9 cellular contexts compared by ENCODE assay signal in the genomic region with DNA sequence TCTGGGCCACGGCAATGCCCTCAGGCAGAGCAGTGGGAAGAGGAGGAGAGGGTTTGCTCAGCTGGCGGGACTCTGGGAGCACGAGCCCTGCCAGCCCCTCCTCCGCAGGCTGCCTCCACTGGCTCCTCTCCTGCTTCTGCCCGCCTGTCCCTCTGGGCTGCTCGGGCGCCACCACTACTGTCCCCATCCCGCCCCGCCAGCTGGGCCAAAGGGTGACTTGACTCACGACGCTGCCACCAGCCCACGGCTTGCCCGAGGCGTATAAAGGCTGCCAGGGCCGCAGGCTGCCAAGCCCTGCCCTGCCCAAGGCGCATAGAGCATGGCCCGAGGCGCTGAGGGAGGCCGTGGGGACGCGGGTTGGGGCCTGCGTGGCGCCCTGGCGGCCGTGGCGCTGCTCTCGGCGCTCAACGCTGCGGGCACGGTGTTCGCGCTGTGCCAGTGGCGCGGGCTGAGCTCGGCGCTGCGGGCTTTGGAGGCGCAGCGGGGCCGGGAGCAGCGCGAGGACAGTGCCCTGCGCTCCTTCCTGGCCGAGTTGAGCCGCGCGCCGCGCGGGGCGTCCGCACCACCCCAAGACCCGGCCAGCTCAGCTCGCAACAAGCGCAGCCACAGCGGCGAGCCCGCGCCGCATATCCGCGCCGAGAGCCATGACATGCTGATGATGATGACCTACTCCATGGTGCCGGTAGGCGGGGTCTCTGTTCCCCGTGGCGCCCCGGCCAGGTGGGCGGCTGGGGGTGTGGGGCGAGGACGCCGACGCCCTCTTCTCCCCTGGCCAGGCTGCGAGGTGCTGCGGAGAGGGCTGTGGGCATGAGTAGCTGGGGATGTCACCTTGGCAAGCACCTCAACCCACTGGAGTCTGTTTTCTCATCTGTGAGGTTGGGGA. TPM values are rescaled to one million over a fixed set of nuclear protein-coding genes. Genes with fewer than 3 reads are reported as not detected.
DNase-seq lines count a peak whose midpoint lies in the region; ATAC-seq and TF ChIP-seq lines count a peak whose summit lies in the region.
"Had no signal": no experiment of that assay in that cellular context is flagged by ENCODE, and none has a peak within 500 bp of the region (broad histone marks: within the 10 kb centered on the region; RNA-seq: fewer than 3 reads in every experiment).

A gene (plus strand): TSS at position 290 of the 883 bp plus-strand sequence. CDS start 30 bp downstream, at position 320.

- H3K4me1 ChIP-seq in mesodermal cell (ENCODE audit: control insufficient read depth, insufficient read depth, low read length, poor library complexity, severe bottlenecking) (no peaks in the 10 kb centered on the region), vagina (peaks cover 14% of the 10 kb centered on the region)

- no peaks in the 10 kb centered on the region for H3K36me3 Mint-ChIP-seq in natural killer cell treated with Interleukin-12 subunit alpha and Interleukin-12 subunit beta and Interleukin-15 and Interleukin-18, amount 100 ng/mL, for 72 hours
- H3K36me3 Mint-ChIP-seq in natural killer cell, result no peaks in the 10 kb centered on the region
- H3K36me3 Mint-ChIP-seq in activated CD8-positive, alpha-beta T cell treated with anti-CD3 and anti-CD28 coated beads for 36 hours (ENCODE audit: low read depth), result no peaks in the 10 kb centered on the region

- H3K27ac Mint-ChIP-seq in natural killer cell treated with Interleukin-12 subunit alpha and Interleukin-12 subunit beta and Interleukin-15 and Interleukin-18, amount 100 ng/mL, for 72 hours, result no peak within 1 kb of the TSS
- no peak within 1 kb of the TSS for H3K27ac Mint-ChIP-seq in natural killer cell
- H3K27ac Mint-ChIP-seq in activated CD8-positive, alpha-beta T cell treated with anti-CD3 and anti-CD28 coated beads for 36 hours, result no peak within 1 kb of the TSS
- H3K27ac Mint-ChIP-seq: activated B cell treated with CpG ODN at 0.5 μM for 24 hours had no signal

- H3K4me3 Mint-ChIP-seq in natural killer cell treated with Interleukin-12 subunit alpha and Interleukin-12 subunit beta and Interleukin-15 and Interleukin-18, amount 100 ng/mL, for 72 hours, result no peak within 1 kb of the TSS
- H3K4me3 Mint-ChIP-seq in natural killer cell, result no peak within 1 kb of the TSS
- no peak within 1 kb of the TSS for H3K4me3 Mint-ChIP-seq in activated CD8-positive, alpha-beta T cell treated with anti-CD3 and anti-CD28 coated beads for 36 hours
- H3K4me3 Mint-ChIP-seq: activated B cell treated with CpG ODN at 0.5 μM for 24 hours had no signal

- no peaks in the 10 kb centered on the region for H3K27me3 ChIP-seq in vagina

- peak; percentile 22 to 29 for ATAC-seq in natural killer cell treated with Interleukin-12 subunit alpha and Interleukin-12 subunit beta and Interleukin-15 and Interleukin-18, amount 100 ng/mL, for 72 hours
- ATAC-seq in natural killer cell (no peak), HG03460 (IDR thresholded peaks at IDR 0.05; ENCODE audit: unreplicated experiment) (no peak), HG03571 (IDR thresholded peaks at IDR 0.05; ENCODE audit: unreplicated experiment) (no peak)
- ATAC-seq in activated CD8-positive, alpha-beta T cell treated with anti-CD3 and anti-CD28 coated beads for 36 hours, result no peak

- CTCF ChIA-PET in activated CD8-positive, alpha-beta T cell treated with anti-CD3 and anti-CD28 coated beads for 36 hours (lab: Charles Lee), result no interaction called here

- no peak for TF ChIP-seq POLR2A in vagina (IDR thresholded peaks at IDR 0.05)

- POLR2A ChIA-PET in activated CD8-positive, alpha-beta T cell treated with anti-CD3 and anti-CD28 coated beads for 36 hours (lab: Charles Lee), result no interaction called here

- H3K4me3 ChIP-seq in epithelial cell of esophagus (ENCODE audit: low read length) (no peak within 1 kb of the TSS), mesodermal cell (ENCODE audit: extremely low read depth, insufficient read depth, low read length, poor library complexity, severe bottlenecking) (peak within 1 kb of the TSS; percentile 29), vagina (peak within 1 kb of the TSS; percentile 32 to 37)

- no peaks in the 10 kb centered on the region for H3K4me1 Mint-ChIP-seq in natural killer cell treated with Interleukin-12 subunit alpha and Interleukin-12 subunit beta and Interleukin-15 and Interleukin-18, amount 100 ng/mL, for 72 hours (ENCODE audit: low read depth in 2 of 2)
- no peaks in the 10 kb centered on the region for H3K4me1 Mint-ChIP-seq in natural killer cell
- H3K4me1 Mint-ChIP-seq in activated CD8-positive, alpha-beta T cell treated with anti-CD3 and anti-CD28 coated beads for 36 hours (ENCODE audit: low read depth), result no peaks in the 10 kb centered on the region

- no peak within 1 kb of the TSS for H3K27ac ChIP-seq in mesodermal cell (ENCODE audit: low read depth, low read length, severe bottlenecking)
- H3K27ac ChIP-seq in vagina, result no peak within 1 kb of the TSS

- H3K9me3 Mint-ChIP-seq in natural killer cell treated with Interleukin-12 subunit alpha and Interleukin-12 subunit beta and Interleukin-15 and Interleukin-18, amount 100 ng/mL, for 72 hours, result no peaks in the 10 kb centered on the region
- H3K9me3 Mint-ChIP-seq in natural killer cell, result no peaks in the 10 kb centered on the region
- H3K9me3 Mint-ChIP-seq in activated CD8-positive, alpha-beta T cell treated with anti-CD3 and anti-CD28 coated beads for 36 hours, result no peaks in the 10 kb centered on the region
- H3K9me3 Mint-ChIP-seq: activated B cell treated with CpG ODN at 0.5 μM for 24 hours had no signal

- WGBS in mesodermal cell (ENCODE audit: insufficient coverage in 2 of 2), 2 experiments, result 6 to 8% methylated on average over 62 to 63 of the region's 76 CpGs

- peaks cover 19 to 41% of the 10 kb centered on the region in 2 donors for H3K27me3 Mint-ChIP-seq in natural killer cell treated with Interleukin-12 subunit alpha and Interleukin-12 subunit beta and Interleukin-15 and Interleukin-18, amount 100 ng/mL, for 72 hours
- H3K27me3 Mint-ChIP-seq in natural killer cell (ENCODE audit: low read depth in 2 of 2), result peaks cover 11 to 33% of the 10 kb centered on the region in 2 donors
- peaks cover 18% of the 10 kb centered on the region for H3K27me3 Mint-ChIP-seq in activated CD8-positive, alpha-beta T cell treated with anti-CD3 and anti-CD28 coated beads for 36 hours

- intact Hi-C loops in natural killer cell (cut with micrococcal nuclease), result no loop called here
- intact Hi-C loops in vagina (cut with DNase I), result no loop called here
- intact Hi-C loops in activated CD8-positive, alpha-beta T cell treated with anti-CD3 and anti-CD28 coated beads for 36 hours (cut with micrococcal nuclease), result no loop called here

- H3K36me3 ChIP-seq in mesodermal cell (ENCODE audit: control insufficient read depth, insufficient read depth, low read length) (no peaks in the 10 kb centered on the region), vagina (no peaks in the 10 kb centered on the region)

- TF ChIP-seq CTCF in natural killer cell (IDR thresholded peaks at IDR 0.05) (no peak), epithelial cell of esophagus (IDR thresholded peaks at IDR 0.05; ENCODE audit: insufficient read depth, low read depth, low read length, missing control alignments) (no peak), vagina (IDR thresholded peaks at IDR 0.05) (no peak)
- no peak for TF ChIP-seq CTCF in activated CD8-positive, alpha-beta T cell treated with anti-CD3 and anti-CD28 coated beads for 36 hours (IDR thresholded peaks at IDR 0.05)

- no peak for DNase-seq in natural killer cell treated with Interleukin-12 subunit alpha and Interleukin-12 subunit beta and Interleukin-15 and Interleukin-18, amount 100 ng/mL, for 72 hours (ENCODE audit: low spot score)
- DNase-seq in natural killer cell (no peak), epithelial cell of esophagus (ENCODE audit: low read depth) (peak; percentile 26), vagina (ENCODE audit: extremely low spot score in 2 of 2) (no peak)
- DNase-seq in activated CD8-positive, alpha-beta T cell treated with anti-CD3 and anti-CD28 coated beads for 36 hours, result no peak
- DNase-seq: activated B cell treated with CpG ODN at 0.5 μM for 24 hours had no signal

- H3K9me3 ChIP-seq in mesodermal cell (ENCODE audit: control insufficient read depth, low read length) (no peaks in the 10 kb centered on the region), vagina (no peaks in the 10 kb centered on the region)

RNA-seq across cellular contexts. Expression of the gene that starts here (rescaled TPM):
- not detected for total RNA-seq in natural killer cell treated with Interleukin-12 subunit alpha and Interleukin-12 subunit beta and Interleukin-15 and Interleukin-18, amount 100 ng/mL, for 72 hours
- not detected for total RNA-seq in natural killer cell
- polyA plus RNA-seq in mesodermal cell (2013, experiment 1 of 2), result 0.88 TPM
- polyA plus RNA-seq in mesodermal cell (2013, experiment 2 of 2), result 0.35 TPM
- total RNA-seq in vagina, result 5.9 TPM
- not detected for total RNA-seq in activated CD8-positive, alpha-beta T cell treated with anti-CD3 and anti-CD28 coated beads for 36 hours
- total RNA-seq: activated B cell treated with CpG ODN at 0.5 μM for 24 hours had no signal

Comparison
In these comparisons a context has a peak if more than half of its experiments do, and no peak if none do; other contexts are left out.
1. Peak in ATAC-seq in natural killer cell treated with Interleukin-12 subunit alpha and Interleukin-12 subunit beta and Interleukin-15 and Interleukin-18, amount 100 ng/mL, for 72 hours; RNA of the gene not detected or under 1 TPM.